In the genomic region with DNA sequence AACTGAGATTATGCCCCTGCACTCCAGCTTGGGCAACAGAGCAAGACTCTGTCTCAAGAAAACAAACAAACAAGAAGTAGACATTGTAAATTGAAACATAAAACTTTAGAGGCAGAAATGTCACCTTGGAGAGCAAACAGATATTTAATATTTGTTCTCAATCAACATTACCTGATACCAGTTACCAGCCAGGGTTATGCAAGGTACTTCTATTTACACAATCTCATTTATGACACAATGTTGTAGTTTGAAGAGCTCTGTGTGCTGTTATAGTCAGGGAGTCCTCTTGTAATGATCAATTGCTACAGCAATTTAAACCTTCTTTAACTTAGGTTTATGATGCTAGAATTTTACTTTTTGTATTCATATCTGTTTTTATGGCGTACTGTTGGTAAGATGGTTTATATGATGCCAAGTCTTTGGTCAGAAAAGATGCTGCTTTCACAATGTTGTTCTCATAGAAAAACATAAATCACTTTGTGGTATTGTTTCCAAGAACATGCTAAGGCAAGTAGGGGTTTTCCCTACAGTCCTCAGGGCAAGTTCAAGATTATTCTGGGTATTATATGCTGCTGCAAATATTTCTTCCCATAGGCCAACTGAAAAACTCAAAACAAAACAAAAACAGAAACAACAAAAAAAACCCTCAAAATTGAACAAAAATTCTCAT, we compare ENCODE assay signal across 8 cellular contexts.
DNase-seq lines count a peak whose midpoint lies in the region; ATAC-seq, FAIRE-seq and TF ChIP-seq lines count a peak whose summit lies in the region.

No MANE protein-coding gene starts in this region.

- no peaks in the 10 kb centered on the region for H3K36me3 ChIP-seq in HEK293 (ENCODE audit: control insufficient read depth in 2 of 2, insufficient read depth in 1 of 2, low read length in 2 of 2)
- no peaks in the 10 kb centered on the region for H3K36me3 ChIP-seq in A673 (ENCODE audit: insufficient read depth, low read length, poor library complexity, severe bottlenecking)
- H3K36me3 ChIP-seq in Peyer's patch = no peaks in the 10 kb centered on the region

- intact Hi-C loops in left colon (cut with DNase I, micrococcal nuclease) (no loop called here), A673 (cut with micrococcal nuclease; ENCODE audit: unreplicated experiment) (no loop called here)

- CTCF ChIA-PET in HEK293 (lab: Yijun Ruan, JAX) (interaction anchor here (0.6 kb wide), 1 partner anchor 277 kb away, joined by 5 read pairs; no protein-coding TSS in a partner anchor), A673 (lab: Charles Lee) (no interaction called here)

- TF ChIP-seq CTCF in HEK293 (tag by site-specific recombination; IDR thresholded peaks at IDR 0.05) = no peak
- TF ChIP-seq CTCF in A673 (conservative IDR thresholded peaks at IDR 0.05; ENCODE audit: low read depth, low read length) = no peak
- no peak for TF ChIP-seq CTCF in Peyer's patch (IDR thresholded peaks at IDR 0.05)

- H3K9me3 ChIP-seq in HEK293 (ENCODE audit: control insufficient read depth, insufficient read depth, low read depth, low read length) (no peaks in the 10 kb centered on the region), A673 (ENCODE audit: low read depth, low read length, poor library complexity, severe bottlenecking) (no peaks in the 10 kb centered on the region), Peyer's patch (no peaks in the 10 kb centered on the region)

- H3K4me1 ChIP-seq in HEK293 (ENCODE audit: control insufficient read depth, insufficient read depth, low read length) = no peaks in the 10 kb centered on the region
- peaks cover 8% of the 10 kb centered on the region for H3K4me1 ChIP-seq in A673 (ENCODE audit: insufficient read depth, low read length, poor library complexity, severe bottlenecking)
- H3K4me1 ChIP-seq in Peyer's patch = peaks cover 0 to 8% (median 0%) of the 10 kb centered on the region in 4 donors

- H3K27ac ChIP-seq in HEK293 (ENCODE audit: extremely low read depth, low read depth, low read length) = no peak overlapping the region
- H3K27ac ChIP-seq in A673 (ENCODE audit: low read depth, low read length, poor library complexity, severe bottlenecking) = no peak overlapping the region
- no peak overlapping the region for H3K27ac ChIP-seq in Peyer's patch

- FAIRE-seq in GM18507 (lab: Jason Lieb, UNC) = peak; percentile 84

- H3K27me3 ChIP-seq in A673 (replicated peaks; ENCODE audit: insufficient read depth, low read depth, low read length, poor library complexity) (no peaks in the 10 kb centered on the region), Peyer's patch (no peaks in the 10 kb centered on the region)

- H3K4me3 ChIP-seq in HEK293 (ENCODE audit: low read depth, low read length) = no peak overlapping the region
- no peak overlapping the region for H3K4me3 ChIP-seq in A673 (ENCODE audit: low read depth, low read length, poor library complexity, severe bottlenecking)
- no peak overlapping the region for H3K4me3 ChIP-seq in Peyer's patch

- ATAC-seq in left colon = peak; percentile 54

- BruUV-seq in A673 (replicated peaks; lab: Mats Ljungman, UMichigan) = no TSS peak

- POLR2A ChIA-PET in HEK293 (lab: Yijun Ruan, JAX) = no interaction called here
- POLR2A ChIA-PET in A673 (lab: Charles Lee; ENCODE audit: low non-redundant PET) = no interaction called here

- DNase-seq in GM18507 (ENCODE audit: extremely low spot score, insufficient read length, low read depth) (no peak), NCI-H510A (lab: John Stamatoyannopoulos, UW) (peak; percentile 27), left colon (no peak), SHP77 (lab: John Stamatoyannopoulos, UW) (no peak), A673 (ENCODE audit: low spot score) (no peak), Peyer's patch (no peak), DMS 273 (lab: John Stamatoyannopoulos, UW; ENCODE audit: unreplicated experiment) (no peak)

- no peak for TF ChIP-seq POLR2A in Peyer's patch (IDR thresholded peaks at IDR 0.05)

TF ChIP-seq in HEK293, 187 proteins besides CTCF, POLR2A, EP300 and RAD21:
- no peak for TF ChIP-seq ZNF747 (tag by site-specific recombination; IDR thresholded peaks at IDR 0.05)
- TF ChIP-seq ZNF768 (tag by site-specific recombination; IDR thresholded peaks at IDR 0.05) = no peak
- TF ChIP-seq, protein P1, sequence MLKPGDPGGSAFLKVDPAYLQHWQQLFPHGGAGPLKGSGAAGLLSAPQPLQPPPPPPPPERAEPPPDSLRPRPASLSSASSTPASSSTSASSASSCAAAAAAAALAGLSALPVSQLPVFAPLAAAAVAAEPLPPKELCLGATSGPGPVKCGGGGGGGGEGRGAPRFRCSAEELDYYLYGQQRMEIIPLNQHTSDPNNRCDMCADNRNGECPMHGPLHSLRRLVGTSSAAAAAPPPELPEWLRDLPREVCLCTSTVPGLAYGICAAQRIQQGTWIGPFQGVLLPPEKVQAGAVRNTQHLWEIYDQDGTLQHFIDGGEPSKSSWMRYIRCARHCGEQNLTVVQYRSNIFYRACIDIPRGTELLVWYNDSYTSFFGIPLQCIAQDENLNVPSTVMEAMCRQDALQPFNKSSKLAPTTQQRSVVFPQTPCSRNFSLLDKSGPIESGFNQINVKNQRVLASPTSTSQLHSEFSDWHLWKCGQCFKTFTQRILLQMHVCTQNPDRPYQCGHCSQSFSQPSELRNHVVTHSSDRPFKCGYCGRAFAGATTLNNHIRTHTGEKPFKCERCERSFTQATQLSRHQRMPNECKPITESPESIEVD (tag by site-specific recombination; IDR thresholded peaks at IDR 0.05) = peak; percentile 79
- TF ChIP-seq, protein P2, sequence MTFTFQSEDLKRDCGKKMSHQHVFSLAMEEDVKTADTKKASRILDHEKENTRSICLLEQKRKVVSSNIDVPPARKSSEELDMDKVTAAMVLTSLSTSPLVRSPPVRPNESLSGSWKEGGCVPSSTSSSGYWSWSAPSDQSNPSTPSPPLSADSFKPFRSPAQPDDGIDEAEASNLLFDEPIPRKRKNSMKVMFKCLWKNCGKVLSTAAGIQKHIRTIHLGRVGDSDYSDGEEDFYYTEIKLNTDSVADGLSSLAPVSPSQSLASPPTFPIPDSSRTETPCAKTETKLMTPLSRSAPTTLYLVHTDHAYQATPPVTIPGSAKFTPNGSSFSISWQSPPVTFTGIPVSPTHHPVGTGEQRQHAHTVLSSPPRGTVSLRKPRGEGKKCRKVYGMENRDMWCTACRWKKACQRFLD (tag by site-specific recombination; IDR thresholded peaks at IDR 0.05) = no peak
